In genomic region chr9:95101326-95101725, GRCh38 we compare ENCODE assay signal across 21 cellular contexts.
DNase-seq lines count a peak whose midpoint lies in the region; ATAC-seq and TF ChIP-seq lines count a peak whose summit lies in the region.
"Had no signal": no experiment of that assay in that cellular context is flagged by ENCODE, and none has a peak within 500 bp of the region (broad histone marks: within the 10 kb centered on the region; RNA-seq: fewer than 3 reads in every experiment).

No MANE protein-coding gene starts in this region.

- H3K4me1 ChIP-seq in gastrocnemius medialis = peaks cover 71 to 76% of the 10 kb centered on the region in 2 donors

- TF ChIP-seq CTCF in 22Rv1 (IDR thresholded peaks at IDR 0.05) (no peak), gastrocnemius medialis (IDR thresholded peaks at IDR 0.05 in 4 of 5, conservative IDR thresholded peaks at IDR 0.05 in 1 of 5) (no peak)

- H3K27ac ChIP-seq in 22Rv1 (0 out of 2 replicates have a peak overlapping the region, but pooled peaks have one; percentile 22), caudate nucleus (ENCODE audit: low read depth, low read length) (peak overlapping the region; percentile 86), layer of hippocampus (ENCODE audit: low read depth, low read length) (peak overlapping the region; percentile 79), gastrocnemius medialis (peak overlapping the region; percentile 87 to 96 (median 90))
- H3K27ac ChIP-seq: ovary, PC-9, upper lobe of right lung had no signal

- no peaks in the 10 kb centered on the region for H3K9me3 ChIP-seq in gastrocnemius medialis
- H3K9me3 ChIP-seq: ovary, upper lobe of right lung had no signal

- no peaks in the 10 kb centered on the region for H3K36me3 ChIP-seq in gastrocnemius medialis
- H3K36me3 ChIP-seq: cardiac muscle cell, ovary had no signal

- TF ChIP-seq POLR2A in gastrocnemius medialis (IDR thresholded peaks at IDR 0.05) = no peak

- DNase-seq in caudate nucleus (lab: John Stamatoyannopoulos, UW) (no peak), gastrocnemius medialis (no peak), NCI-H446 (lab: John Stamatoyannopoulos, UW) (no peak), HK-2 (ENCODE audit: unreplicated experiment) (no peak)
- DNase-seq: ACHN; activated CD4-positive, CD25-positive, alpha-beta regulatory T cell; activated CD8-positive, alpha-beta T cell treated with anti-CD3 and anti-CD28 coated beads, Interleukin-2, amount 10 ng/mL, durations not matched to agents 7 days and 5 days; activated T-cell treated with anti-CD3 and anti-CD28 coated beads, Interleukin-2, amount 50 U/mL, for 48 hours; GM23248; Kasumi-1; NCI-H748 treated with DMSO at 0.1 percent for 48 hours; ovary; PC-9; stimulated activated CD4-positive, alpha-beta T cell treated with anti-CD3 and anti-CD28 coated beads, Interleukin-4, amount 100 ng/mL, for 24 hours; upper lobe of right lung had no signal

- H3K4me3 ChIP-seq in gastrocnemius medialis = no peak overlapping the region
- H3K4me3 ChIP-seq: cardiac muscle cell, GM23248, ovary, PC-9, upper lobe of right lung had no signal

- ATAC-seq in gastrocnemius medialis (peak in 1 of 2 donors; percentile 4), GM18867 (IDR thresholded peaks at IDR 0.05; ENCODE audit: unreplicated experiment) (no peak), HG02884 (IDR thresholded peaks at IDR 0.05; ENCODE audit: unreplicated experiment) (no peak)
- ATAC-seq: activated CD8-positive, alpha-beta T cell treated with anti-CD3 and anti-CD28 coated beads, Interleukin-2, amount 10 ng/mL, durations not matched to agents 7 days and 5 days; left lobe of liver; upper lobe of right lung had no signal

- H3K27me3 ChIP-seq in layer of hippocampus (ENCODE audit: control insufficient read depth, insufficient read depth, low read length) = no peaks in the 10 kb centered on the region
- no peaks in the 10 kb centered on the region for H3K27me3 ChIP-seq in gastrocnemius medialis
- H3K27me3 ChIP-seq: cardiac muscle cell, ovary, upper lobe of right lung had no signal

- intact Hi-C loops in gastrocnemius medialis (cut with DNase I; ENCODE audit: low total_unique reads) = no loop called here

- in situ Hi-C loops in gastrocnemius medialis (cut with MboI; ENCODE audit: low sequenced_read_pairs in 4 of 4) = no loop called here

Comparison
In these comparisons a context has a peak if more than half of its experiments do, and no peak if none do; other contexts are left out.
1. H3K27ac ChIP-seq: peak in every context shown above with its lines; median percentile 90 in gastrocnemius medialis; 86 in caudate nucleus; 79 in layer of hippocampus; 22 in 22Rv1.